ENCODE assay signal across 21 cellular contexts in the genomic region with DNA sequence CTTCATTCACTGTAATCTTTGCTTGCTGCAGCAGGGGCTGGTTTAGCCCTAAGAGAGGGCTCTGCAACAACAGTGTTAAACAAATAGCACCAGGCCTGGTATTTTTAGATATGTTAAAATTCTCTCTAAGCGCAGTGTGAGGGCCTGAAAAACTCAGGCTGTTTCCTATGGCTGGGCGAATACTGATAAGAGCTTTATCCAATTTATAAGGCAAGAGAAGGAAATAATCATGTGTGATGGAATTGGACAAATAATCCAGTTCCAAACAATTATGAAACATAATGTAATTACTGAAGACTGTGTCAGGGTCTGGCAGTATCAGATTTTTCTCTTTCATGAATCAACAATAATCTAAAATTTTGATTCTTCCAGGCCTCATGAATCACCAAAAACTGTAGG.
"Had no signal": no experiment of that assay in that cellular context is flagged by ENCODE, and none has a peak within 500 bp of the region (broad histone marks: within the 10 kb centered on the region; RNA-seq: fewer than 3 reads in every experiment).

No MANE protein-coding gene starts in this region.

- ATAC-seq: activated CD8-positive, alpha-beta memory T cell treated with anti-CD3 and anti-CD28 coated beads, Interleukin-2, amount 10 ng/mL, durations not matched to agents 7 days and 5 days; activated CD8-positive, alpha-beta T cell treated with anti-CD3 and anti-CD28 coated beads for 36 hours; activated naive CD4-positive, alpha-beta T cell treated with anti-CD3 and anti-CD28 coated beads, Interleukin-2, amount 50 U/mL, for 72 hours; heart right ventricle; sciatic nerve; stimulated activated memory B cell treated with anti-CD40 and anti-IgM and Interleukin-4, amounts not matched to agents 10 μg/mL and 1 μg/mL and 100 μg/mL, for 72 hours had no signal

- H3K4me3 Mint-ChIP-seq: activated CD4-positive, alpha-beta T cell treated with anti-CD3 and anti-CD28 coated beads, Interleukin-2, amount 10 ng/mL, durations not matched to agents 7 days and 5 days; activated CD8-positive, alpha-beta memory T cell treated with anti-CD3 and anti-CD28 coated beads, Interleukin-2, amount 10 ng/mL, durations not matched to agents 7 days and 5 days; activated CD8-positive, alpha-beta T cell treated with anti-CD3 and anti-CD28 coated beads for 36 hours; brain; neural crest cell; T-helper 2 cell treated with Interferon-gamma antibody and Interleukin-4, amounts not matched to agents 5 μg/mL and 100 μg/mL, for 36 hours had no signal

- H3K27ac ChIP-seq: heart right ventricle, stomach, VCaP had no signal

- H3K27ac Mint-ChIP-seq: activated CD8-positive, alpha-beta memory T cell treated with anti-CD3 and anti-CD28 coated beads, Interleukin-2, amount 10 ng/mL, durations not matched to agents 7 days and 5 days; activated CD8-positive, alpha-beta T cell treated with anti-CD3 and anti-CD28 coated beads for 36 hours; activated naive CD4-positive, alpha-beta T cell treated with anti-CD3 and anti-CD28 coated beads, Interleukin-2, amount 50 U/mL, for 72 hours; memory B cell; T-helper 2 cell treated with Interferon-gamma antibody and Interleukin-4, amounts not matched to agents 5 μg/mL and 100 μg/mL, for 36 hours had no signal

- H3K36me3 ChIP-seq: heart right ventricle, stomach had no signal

- H3K27me3 Mint-ChIP-seq: brain had no signal

- H3K9me3 ChIP-seq: heart right ventricle, stomach had no signal

- H3K27me3 ChIP-seq: stomach had no signal

- H3K9me3 Mint-ChIP-seq: activated CD4-positive, alpha-beta T cell treated with anti-CD3 and anti-CD28 coated beads, Interleukin-2, amount 10 ng/mL, durations not matched to agents 7 days and 5 days; activated CD8-positive, alpha-beta T cell treated with anti-CD3 and anti-CD28 coated beads for 36 hours; brain; memory B cell; neural crest cell; stimulated activated memory B cell treated with anti-CD40 and anti-IgM and Interleukin-4, amounts not matched to agents 10 μg/mL and 1 μg/mL and 100 μg/mL, for 72 hours; T-helper 2 cell treated with Interferon-gamma antibody and Interleukin-4, amounts not matched to agents 5 μg/mL and 100 μg/mL, for 36 hours had no signal

- DNase-seq: activated CD4-positive, alpha-beta T cell treated with anti-CD3 and anti-CD28 coated beads, Interleukin-2, amount 10 ng/mL, durations not matched to agents 7 days and 5 days; activated CD4-positive, CD25-positive, alpha-beta regulatory T cell treated with anti-CD3 and anti-CD28 coated beads, Interleukin-2, amount 50 U/mL, for 72 hours; activated CD8-positive, alpha-beta memory T cell treated with anti-CD3 and anti-CD28 coated beads, Interleukin-2, amount 10 ng/mL, durations not matched to agents 7 days and 5 days; activated CD8-positive, alpha-beta T cell treated with anti-CD3 and anti-CD28 coated beads for 36 hours; activated gamma-delta T cell; activated T-cell treated with anti-CD3 and anti-CD28 coated beads for 4 hours; aorta; effector CD4-positive, alpha-beta T cell; heart right ventricle; left colon; small intestine; stimulated activated CD4-positive, alpha-beta T cell treated with anti-CD3 and anti-CD28 coated beads, Interleukin-15, amount 100 ng/mL, for 24 hours; stomach had no signal

- H3K4me3 ChIP-seq: heart right ventricle, stomach had no signal

- H3K4me1 ChIP-seq: heart right ventricle, stomach had no signal

- H3K36me3 Mint-ChIP-seq: activated CD8-positive, alpha-beta memory T cell treated with anti-CD3 and anti-CD28 coated beads, Interleukin-2, amount 10 ng/mL, durations not matched to agents 7 days and 5 days; activated naive CD4-positive, alpha-beta T cell treated with anti-CD3 and anti-CD28 coated beads, Interleukin-2, amount 50 U/mL, for 72 hours; brain; stimulated activated memory B cell treated with anti-CD40 and anti-IgM and Interleukin-4, amounts not matched to agents 10 μg/mL and 1 μg/mL and 100 μg/mL, for 72 hours had no signal

- H3K4me1 Mint-ChIP-seq: neural crest cell had no signal
